23 cellular contexts compared by ENCODE assay signal in the genomic region with DNA sequence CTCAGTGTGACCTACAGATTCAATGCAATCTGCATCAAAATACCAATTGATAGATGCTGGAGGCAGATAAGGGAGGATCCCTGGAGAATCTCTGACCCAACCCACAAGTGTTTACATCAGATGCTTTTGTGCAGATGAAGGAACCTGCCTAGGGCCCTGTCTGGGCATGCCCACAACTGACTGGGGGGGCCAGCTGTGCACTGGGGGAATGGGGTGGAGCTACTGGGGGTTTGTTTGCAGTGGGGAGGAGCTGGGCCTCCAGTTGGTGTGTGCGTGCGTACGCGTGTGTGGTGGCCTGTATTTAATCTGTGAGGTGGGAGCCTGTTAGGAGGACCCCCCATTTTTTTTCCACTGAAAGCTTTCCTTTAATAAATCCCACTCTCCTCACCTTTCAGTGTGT.
"Had no signal": no experiment of that assay in that cellular context is flagged by ENCODE, and none has a peak within 500 bp of the region (broad histone marks: within the 10 kb centered on the region; RNA-seq: fewer than 3 reads in every experiment).

No MANE protein-coding gene starts in this region.

- H3K4me1 ChIP-seq: SJSA1 had no signal

- H3K36me3 ChIP-seq: brain microvascular endothelial cell, cardiac muscle cell, SJSA1 had no signal

- ATAC-seq: activated CD4-positive, alpha-beta T cell treated with anti-CD3 and anti-CD28 coated beads for 36 hours; activated CD8-positive, alpha-beta T cell treated with anti-CD3 and anti-CD28 coated beads for 36 hours; activated T-cell treated with anti-CD3 and anti-CD28 coated beads, Interleukin-2, amount 50 U/mL, for 72 hours; PC-3; T-cell had no signal

- H3K27ac ChIP-seq: brain microvascular endothelial cell, cardiac muscle cell, SJSA1, VCaP had no signal

- H3K4me3 Mint-ChIP-seq: activated CD4-positive, alpha-beta T cell treated with anti-CD3 and anti-CD28 coated beads for 36 hours; activated CD8-positive, alpha-beta T cell treated with anti-CD3 and anti-CD28 coated beads for 36 hours; activated naive CD4-positive, alpha-beta T cell treated with anti-CD3 and anti-CD28 coated beads, Interleukin-2, amount 10 ng/mL, durations not matched to agents 7 days and 5 days; activated naive CD8-positive, alpha-beta T cell treated with anti-CD3 and anti-CD28 coated beads for 36 hours; activated T-cell treated with anti-CD3 and anti-CD28 coated beads, Interleukin-2, amount 50 U/mL, for 72 hours; T-cell had no signal

- DNase-seq: activated CD4-positive, alpha-beta T cell treated with anti-CD3 and anti-CD28 coated beads for 36 hours; activated CD4-positive, alpha-beta T cell treated with anti-CD3 and anti-CD28 coated beads, Interleukin-2, amount 50 U/mL, for 1 hour; activated CD8-positive, alpha-beta memory T cell treated with anti-CD3 and anti-CD28 coated beads, Interleukin-2, amount 50 U/mL, for 4 hours; activated CD8-positive, alpha-beta T cell treated with anti-CD3 and anti-CD28 coated beads for 36 hours; activated gamma-delta T cell treated with Interleukin-2 at 50 U/mL for 16 hours; activated naive CD4-positive, alpha-beta T cell treated with anti-CD3 and anti-CD28 coated beads, Interleukin-2, amount 10 ng/mL, durations not matched to agents 7 days and 5 days; activated naive CD8-positive, alpha-beta T cell treated with anti-CD3 and anti-CD28 coated beads for 36 hours; activated T-cell treated with anti-CD3 and anti-CD28 coated beads, Interleukin-2, amount 50 U/mL, for 72 hours; brain microvascular endothelial cell; Karpas-422; MM.1S; NCI-H1105 treated with DMSO at 0.1 percent for 48 hours; NCI-H1930; NCI-H345; NCI-H510A; PC-3; SHP77; T-cell had no signal

- H3K27me3 ChIP-seq: brain microvascular endothelial cell, cardiac muscle cell, SJSA1 had no signal

- H3K27me3 Mint-ChIP-seq: activated CD4-positive, alpha-beta T cell treated with anti-CD3 and anti-CD28 coated beads for 36 hours; activated naive CD4-positive, alpha-beta T cell treated with anti-CD3 and anti-CD28 coated beads, Interleukin-2, amount 10 ng/mL, durations not matched to agents 7 days and 5 days; activated naive CD8-positive, alpha-beta T cell treated with anti-CD3 and anti-CD28 coated beads for 36 hours; T-cell had no signal

- H3K4me3 ChIP-seq: cardiac muscle cell, SJSA1 had no signal

- H3K9me3 Mint-ChIP-seq: activated naive CD4-positive, alpha-beta T cell treated with anti-CD3 and anti-CD28 coated beads, Interleukin-2, amount 10 ng/mL, durations not matched to agents 7 days and 5 days; activated naive CD8-positive, alpha-beta T cell treated with anti-CD3 and anti-CD28 coated beads for 36 hours had no signal

- H3K4me1 Mint-ChIP-seq: activated CD4-positive, alpha-beta T cell treated with anti-CD3 and anti-CD28 coated beads for 36 hours; activated naive CD4-positive, alpha-beta T cell treated with anti-CD3 and anti-CD28 coated beads, Interleukin-2, amount 10 ng/mL, durations not matched to agents 7 days and 5 days; activated naive CD8-positive, alpha-beta T cell treated with anti-CD3 and anti-CD28 coated beads for 36 hours; T-cell had no signal

- H3K9me3 ChIP-seq: SJSA1 had no signal

- FAIRE-seq: RCC 7860 had no signal

- H3K27ac Mint-ChIP-seq: activated CD4-positive, alpha-beta T cell treated with anti-CD3 and anti-CD28 coated beads for 36 hours; activated CD8-positive, alpha-beta T cell treated with anti-CD3 and anti-CD28 coated beads for 36 hours; activated naive CD4-positive, alpha-beta T cell treated with anti-CD3 and anti-CD28 coated beads, Interleukin-2, amount 10 ng/mL, durations not matched to agents 7 days and 5 days; activated naive CD8-positive, alpha-beta T cell treated with anti-CD3 and anti-CD28 coated beads for 36 hours; activated T-cell treated with anti-CD3 and anti-CD28 coated beads, Interleukin-2, amount 50 U/mL, for 72 hours; activated T-helper 2 cell treated with anti-CD3 and anti-CD28 coated beads, Interferon-gamma antibody, Interleukin-2, Interleukin-4, amounts not matched to agents 10 μg/mL and 5 μg/mL and 100 μg/mL, durations not matched to agents 14 hours and 24 hours and 36 hours; T-cell had no signal

- H3K36me3 Mint-ChIP-seq: activated naive CD4-positive, alpha-beta T cell treated with anti-CD3 and anti-CD28 coated beads, Interleukin-2, amount 10 ng/mL, durations not matched to agents 7 days and 5 days; activated naive CD8-positive, alpha-beta T cell treated with anti-CD3 and anti-CD28 coated beads for 36 hours; T-cell had no signal
